ENCODE assay signal across 8 cellular contexts in genomic region chr1:207499573-207499972, GRCh38. TPM values are rescaled to one million over a fixed set of nuclear protein-coding genes. Genes with fewer than 3 reads are reported as not detected.
DNase-seq lines count a peak whose midpoint lies in the region; ATAC-seq and TF ChIP-seq lines count a peak whose summit lies in the region.

No MANE protein-coding gene starts in this region.

- no peak overlapping the region for H3K27ac ChIP-seq in heart right ventricle

- no peaks in the 10 kb centered on the region for H3K36me3 ChIP-seq in adipocyte (ENCODE audit: control insufficient read depth, insufficient read depth, low read length, severe bottlenecking)
- no peaks in the 10 kb centered on the region for H3K36me3 ChIP-seq in heart right ventricle

- peak; percentile 36 for ATAC-seq in GM21619 (IDR thresholded peaks at IDR 0.05; ENCODE audit: unreplicated experiment)
- peak in 7 of 8 donors; percentile 46 to 77 (median 67) for ATAC-seq in heart right ventricle
- no peak for ATAC-seq in HG03025 (IDR thresholded peaks at IDR 0.05; ENCODE audit: low FRiP score, unreplicated experiment)

- WGBS in heart right ventricle, 2 donors, result 0% methylated on average over 4 of the region's 4 CpGs

- H3K4me1 ChIP-seq in adipocyte (ENCODE audit: control insufficient read depth, insufficient read depth, low read length), result peaks cover 1% of the 10 kb centered on the region
- peaks cover 0 to 27% (median 8%) of the 10 kb centered on the region in 9 donors for H3K4me1 ChIP-seq in heart right ventricle

- no peak overlapping the region for H3K4me3 ChIP-seq in adipocyte (ENCODE audit: low read length)
- H3K4me3 ChIP-seq in heart right ventricle, result no peak overlapping the region

- TF ChIP-seq CTCF in heart right ventricle (IDR thresholded peaks at IDR 0.05), result peak; percentile 14 to 79 (median 68)

- H3K9me3 ChIP-seq in adipocyte (ENCODE audit: control insufficient read depth, low read length) (no peaks in the 10 kb centered on the region), heart right ventricle (no peaks in the 10 kb centered on the region)

- peak; percentile 90 for DNase-seq in Ammon's horn (ENCODE audit: low spot score)
- DNase-seq in NCI-H1694 treated with DMSO at 0.1 percent for 48 hours (lab: John Stamatoyannopoulos, UW), result peak; percentile 85
- DNase-seq in T-helper 1 cell, result peak; percentile 15 to 62 (median 46)
- peak; percentile 81 for DNase-seq in adipocyte (ENCODE audit: low read depth)
- peak; percentile 24 to 45 for DNase-seq in heart right ventricle
- peak; percentile 52 for DNase-seq in retina

- H3K27me3 ChIP-seq in adipocyte (replicated peaks; ENCODE audit: control insufficient read depth, insufficient read depth, low read length) (peaks cover 71% of the 10 kb centered on the region), heart right ventricle (peaks cover 0 to 96% (median 84%) of the 10 kb centered on the region in 7 donors)

- intact Hi-C loops in heart right ventricle (cut with DNase I), result loop anchor here in 7 of 10 donors (2.0 to 5.0 kb wide), 3 partner anchors 412 to 415 kb away; partner anchors contain the start of gene C4BPB (in 4 of the 7)

- no peak overlapping the region for H3K9ac ChIP-seq in adipocyte (ENCODE audit: low read length)

RNA-seq across cellular contexts. Expression of gene CR1, which starts 3.6 kb away (rescaled TPM):
- total RNA-seq in heart right ventricle, result 10 to 100 TPM in 1 of 10 donors, 1 to 10 TPM in 7, under 1 TPM in 2; 0.51 to 25.6 (median 1.8) TPM
- under 1 TPM; 0.15 to 0.19 TPM for polyA plus RNA-seq in heart right ventricle

RNA-seq across cellular contexts. Expression of gene CR2, which starts 45.4 kb away (rescaled TPM):
- total RNA-seq in heart right ventricle, result under 1 TPM in 1 of 10 donors, not detected in 9; 0.06 TPM
- under 1 TPM in 1 of 2 donors, not detected in 1; 0.01 TPM for polyA plus RNA-seq in heart right ventricle

Comparison
In these comparisons a context has a peak if more than half of its experiments do, and no peak if none do; other contexts are left out.
1. DNase-seq: peak in every context shown above with its lines; median percentile 90 in Ammon's horn; 85 in NCI-H1694 treated with DMSO at 0.1 percent for 48 hours; 81 in adipocyte; 52 in retina; 46 in T-helper 1 cell; 34 in heart right ventricle.